ENCODE assay signal across 19 cellular contexts in the genomic region with DNA sequence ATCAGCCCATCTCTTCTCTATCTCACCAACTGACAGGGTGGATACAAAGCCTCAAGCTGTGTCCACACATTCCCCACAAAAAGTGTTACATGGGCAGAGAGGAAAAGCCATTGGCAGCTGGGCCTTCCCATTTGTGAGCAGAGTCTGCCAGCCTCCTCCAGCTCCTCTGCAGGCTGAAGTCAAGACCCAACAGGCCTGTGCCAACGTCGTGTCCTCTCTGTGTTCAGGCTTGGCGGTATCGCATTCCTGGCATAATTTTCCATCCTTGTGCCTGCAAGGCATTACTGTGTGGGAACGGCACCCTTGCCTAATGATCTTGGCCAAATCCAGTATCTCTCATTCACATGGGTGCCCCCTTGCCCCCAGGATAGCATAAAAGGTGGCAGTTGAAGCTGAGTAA. TPM values are rescaled to one million over a fixed set of nuclear protein-coding genes. Genes with fewer than 3 reads are reported as not detected.
DNase-seq lines count a peak whose midpoint lies in the region; ATAC-seq lines count a peak whose summit lies in the region.
"Had no signal": no experiment of that assay in that cellular context is flagged by ENCODE, and none has a peak within 500 bp of the region (broad histone marks: within the 10 kb centered on the region; RNA-seq: fewer than 3 reads in every experiment).

No MANE protein-coding gene starts in this region.

- H3K9me3 ChIP-seq in neuronal stem cell (replicated peaks in 1 of 2; ENCODE audit: control insufficient read depth in 2 of 2, insufficient read depth in 1 of 2, low read depth in 1 of 2, low read length in 2 of 2) = no peaks in the 10 kb centered on the region
- H3K9me3 ChIP-seq: BLaER1 had no signal

- H3K9ac ChIP-seq in neuronal stem cell (ENCODE audit: low read depth, low read length, poor library complexity) = peak overlapping the region; percentile 8
- H3K9ac ChIP-seq: BLaER1, KMS-11 had no signal

- peak overlapping the region; percentile 34 for H2BK15ac ChIP-seq in neuronal stem cell (ENCODE audit: low read length)

- peak overlapping the region; percentile 7 for H4K91ac ChIP-seq in neuronal stem cell (ENCODE audit: low read depth, low read length, poor library complexity)

- H3K14ac ChIP-seq in neuronal stem cell (ENCODE audit: low read length) = no peak overlapping the region

- H3K79me1 ChIP-seq in neuronal stem cell (ENCODE audit: low read depth, low read length) = no peaks in the 10 kb centered on the region

- DNase-seq in EH (ENCODE audit: low read depth) (peak; percentile 39), astrocyte of the hippocampus (ENCODE audit: low read depth, low spot score) (peak; percentile 61), neuronal stem cell (ENCODE audit: low spot score) (no peak), LoVo (ENCODE audit: low spot score) (no peak), T-helper 9 cell (no peak)
- DNase-seq: 8988T; CD8-positive, alpha-beta memory T cell; DMS 273 treated with DMSO at 0.1 percent for 48 hours; NCI-H1436; NCI-H2029 treated with DMSO at 0.1 percent for 48 hours; NCI-H524 treated with DMSO at 0.1 percent for 48 hours; RPMI8226 had no signal

- no peaks in the 10 kb centered on the region for H3K27me3 ChIP-seq in neuronal stem cell (ENCODE audit: control insufficient read depth in 3 of 3, insufficient read depth in 3 of 3, low read depth in 1 of 3, low read length in 3 of 3)
- H3K27me3 ChIP-seq: BLaER1 had no signal

- no peaks in the 10 kb centered on the region for H3K36me3 ChIP-seq in neuronal stem cell (replicated peaks in 1 of 2; ENCODE audit: control insufficient read depth in 2 of 2, insufficient read depth in 2 of 2, low read length in 2 of 2)
- H3K36me3 ChIP-seq: BLaER1 had no signal

- peak overlapping the region; percentile 12 for H3K18ac ChIP-seq in neuronal stem cell (ENCODE audit: low read length)

- H3K4me2 ChIP-seq in neuronal stem cell (ENCODE audit: insufficient read depth, low read length, poor library complexity, severe bottlenecking) = no peak overlapping the region
- H3K4me2 ChIP-seq: KMS-11 had no signal

- peak overlapping the region; percentile 19 for H3K23ac ChIP-seq in neuronal stem cell (ENCODE audit: low read depth, low read length, poor library complexity)

- H4K8ac ChIP-seq in neuronal stem cell (ENCODE audit: low read depth, low read length) = no peak overlapping the region

- H2AFZ ChIP-seq in neuronal stem cell (ENCODE audit: low read length) = no peak overlapping the region

- no peak overlapping the region for H2BK5ac ChIP-seq in neuronal stem cell (ENCODE audit: low read length)

- H2AK5ac ChIP-seq in neuronal stem cell (ENCODE audit: low read depth, low read length) = peak overlapping the region; percentile 37

- ATAC-seq in esophagus mucosa (peak; percentile 51), GM21723 (IDR thresholded peaks at IDR 0.05; ENCODE audit: unreplicated experiment) (no peak), GM21528 (IDR thresholded peaks at IDR 0.05; ENCODE audit: low FRiP score, unreplicated experiment) (no peak)
- ATAC-seq: HepG2 had no signal

- H3K4me1 ChIP-seq in neuronal stem cell (ENCODE audit: control insufficient read depth in 2 of 2, insufficient read depth in 1 of 2, low read depth in 1 of 2, low read length in 2 of 2) = peaks cover 10 to 26% of the 10 kb centered on the region in 2 donors

- no peak overlapping the region for H3K4me3 ChIP-seq in neuronal stem cell (ENCODE audit: low read length in 2 of 2)
- H3K4me3 ChIP-seq: BLaER1 had no signal

- H2BK12ac ChIP-seq in neuronal stem cell (ENCODE audit: low read length) = no peak overlapping the region

- no CpG with 5 or more reads among the region's 5 CpGs for WGBS in neuronal stem cell (ENCODE audit: extremely low coverage in 2 of 2, insufficient read length in 2 of 2, insufficient replicate concordance in 1 of 2), 2 donors

- H3K4ac ChIP-seq in neuronal stem cell (ENCODE audit: low read length) = no peak overlapping the region

- no peak overlapping the region for H2BK120ac ChIP-seq in neuronal stem cell (ENCODE audit: low read depth, low read length)

- H3K27ac ChIP-seq in neuronal stem cell (replicated peaks; ENCODE audit: low read length) = no peak overlapping the region
- H3K27ac ChIP-seq: BLaER1, KMS-11 had no signal

RNA-seq across cellular contexts. Expression of gene APCDD1, which starts 41.5 kb away (rescaled TPM):
- total RNA-seq in esophagus mucosa = 42.2 TPM
- polyA plus RNA-seq in neuronal stem cell (2013, experiment 1 of 2) = 1.3 TPM
- polyA plus RNA-seq in neuronal stem cell (2013, experiment 2 of 2) = 1.3 TPM
- total RNA-seq: CD8-positive, alpha-beta memory T cell; OCI-LY7 had no signal
- polyA plus RNA-seq: CD8-positive, alpha-beta memory T cell had no signal

Comparison
In these comparisons a context has a peak if more than half of its experiments do, and no peak if none do; other contexts are left out.
1. DNase-seq: peak in EH (single experiment) and astrocyte of the hippocampus (single experiment); none in neuronal stem cell (single experiment), LoVo (single experiment) and T-helper 9 cell (single experiment).